In genomic region chr10:14545827-14546226, GRCh38 we compare ENCODE assay signal across 2 cellular contexts.
A peak's percentile ranks its signal among the peaks of the same experiment; 100 is the strongest.
TF ChIP-seq lines count a peak whose summit lies in the region.

No MANE protein-coding gene starts in this region.

TF ChIP-seq in endothelial cell of umbilical vein, 7 proteins besides CTCF, POLR2A, EP300 and RAD21 (continued from another document):
- TF ChIP-seq FOS (IDR thresholded peaks at IDR 0.05; ENCODE audit: borderline replicate concordance, insufficient read depth, low read length) (peak; percentile 73), MYC (IDR thresholded peaks at IDR 0.05; ENCODE audit: low read depth, low read length) (no peak), GATA2 (IDR thresholded peaks at IDR 0.05; ENCODE audit: insufficient read depth, insufficient read length, low read depth, low read length) (peak; percentile 85), JUN (IDR thresholded peaks at IDR 0.05; ENCODE audit: borderline replicate concordance, insufficient read depth, insufficient read length, low read depth) (no peak)

TF ChIP-seq in WTC11, 78 proteins besides CTCF, POLR2A, EP300 and RAD21 (continued from another document):
- no peak for TF ChIP-seq STAT6 (CRISPR knock-in tag; conservative IDR thresholded peaks at IDR 0.05; ENCODE audit: low read depth)
- no peak for TF ChIP-seq FOXP4 (CRISPR knock-in tag; IDR thresholded peaks at IDR 0.05)
- TF ChIP-seq ELF4 (CRISPR knock-in tag; IDR thresholded peaks at IDR 0.05; ENCODE audit: low read depth) = no peak
- no peak for TF ChIP-seq ZBTB21 (CRISPR knock-in tag; IDR thresholded peaks at IDR 0.05; ENCODE audit: borderline replicate concordance)
- no peak for TF ChIP-seq CREM (CRISPR knock-in tag; IDR thresholded peaks at IDR 0.05)
- no peak for TF ChIP-seq SP1 (CRISPR knock-in tag; conservative IDR thresholded peaks at IDR 0.05)
- no peak for TF ChIP-seq TCF7 (CRISPR knock-in tag; IDR thresholded peaks at IDR 0.05; ENCODE audit: low read depth)
- TF ChIP-seq HMGXB4 (CRISPR knock-in tag; IDR thresholded peaks at IDR 0.05) = no peak
- no peak for TF ChIP-seq AFF4 (CRISPR knock-in tag; IDR thresholded peaks at IDR 0.05; ENCODE audit: borderline replicate concordance)
- no peak for TF ChIP-seq ZNF396 (CRISPR knock-in tag; IDR thresholded peaks at IDR 0.05; ENCODE audit: borderline replicate concordance)
- no peak for TF ChIP-seq NFE2L1 (CRISPR knock-in tag; IDR thresholded peaks at IDR 0.05)
- TF ChIP-seq ZNF425 (CRISPR knock-in tag; conservative IDR thresholded peaks at IDR 0.05) = no peak
- no peak for TF ChIP-seq ATF1 (CRISPR knock-in tag; IDR thresholded peaks at IDR 0.05)
- TF ChIP-seq ZNF281 (CRISPR knock-in tag; IDR thresholded peaks at IDR 0.05) = no peak
- no peak for TF ChIP-seq ATF2 (CRISPR knock-in tag; IDR thresholded peaks at IDR 0.05; ENCODE audit: borderline replicate concordance, low read depth)
- no peak for TF ChIP-seq CDX4 (CRISPR knock-in tag; IDR thresholded peaks at IDR 0.05; ENCODE audit: borderline replicate concordance)
- no peak for TF ChIP-seq GTF2I (CRISPR knock-in tag; conservative IDR thresholded peaks at IDR 0.05)
- no peak for TF ChIP-seq FOXJ3 (CRISPR knock-in tag; IDR thresholded peaks at IDR 0.05; ENCODE audit: borderline replicate concordance)
